ENCODE assay signal across 9 cellular contexts in genomic region chr2:143937563-143938346, GRCh38.
DNase-seq lines count a peak whose midpoint lies in the region; ATAC-seq and TF ChIP-seq lines count a peak whose summit lies in the region.
"Had no signal": no experiment of that assay in that cellular context is flagged by ENCODE, and none has a peak within 500 bp of the region (broad histone marks: within the 10 kb centered on the region; RNA-seq: fewer than 3 reads in every experiment).

No MANE protein-coding gene starts in this region.

- peak; percentile 12 for ATAC-seq in GM19372 (IDR thresholded peaks at IDR 0.05; ENCODE audit: low read depth, unreplicated experiment)

- 21% methylated on average over 7 of the region's 20 CpGs for WGBS in mesenchymal stem cell

- DNase-seq in AG08396 (ENCODE audit: low spot score) (peak; percentile 14), NB4 (ENCODE audit: low read depth) (no peak), chondrocyte (ENCODE audit: low spot score) (no peak), mesenchymal stem cell (peak; percentile 11), vagina (ENCODE audit: extremely low spot score in 2 of 2) (no peak), GM10248 (ENCODE audit: extremely low spot score) (no peak), T-helper 1 cell (no peak)

- POLR2A ChIA-PET in GM10248 (lab: Yijun Ruan, JAX) = no interaction called here

- H2AFZ ChIP-seq in mesenchymal stem cell (ENCODE audit: low read depth, low read length) = peak overlapping the region; percentile 84

- H3K14ac ChIP-seq in mesenchymal stem cell (ENCODE audit: low read length in 2 of 2) = no peak overlapping the region

- H3K4ac ChIP-seq in mesenchymal stem cell (ENCODE audit: low read depth in 1 of 2, low read length in 2 of 2) = peak overlapping the region in 1 of 2 experiments; percentile 24

- H3K27me3 Mint-ChIP-seq in chondrocyte (ENCODE audit: low read depth) = no peaks in the 10 kb centered on the region

- peak overlapping the region; percentile 99 for H3K4me2 ChIP-seq in mesenchymal stem cell (ENCODE audit: low read length, poor library complexity, severe bottlenecking)

- no peak overlapping the region for H2BK15ac ChIP-seq in mesenchymal stem cell (ENCODE audit: low read depth, poor library complexity, severe bottlenecking)

- H3K23ac ChIP-seq in mesenchymal stem cell (ENCODE audit: low read length in 2 of 2) = peak overlapping the region in 1 of 2 experiments; percentile 99

- peak overlapping the region; percentile 69 for H3K9ac ChIP-seq in mesenchymal stem cell (ENCODE audit: low read length)

- CTCF ChIA-PET in GM10248 (lab: Yijun Ruan, JAX) = interaction anchor here (1.7 to 2.5 kb wide), 2 partner anchors 11 kb away, joined by 3 to 14 read pairs; no protein-coding TSS in a partner anchor

- no peak overlapping the region for H2BK5ac ChIP-seq in mesenchymal stem cell (ENCODE audit: low read depth, low read length, poor library complexity, severe bottlenecking)

- no peak overlapping the region for H3K27ac Mint-ChIP-seq in chondrocyte (ENCODE audit: unreplicated experiment)

- no peak overlapping the region for H2BK120ac ChIP-seq in mesenchymal stem cell (ENCODE audit: low read depth, low read length)

- H3K4me1 ChIP-seq in mesenchymal stem cell (ENCODE audit: control insufficient read depth, insufficient read depth, low read depth, low read length) (peaks cover 8% of the 10 kb centered on the region), vagina (peaks cover 19% of the 10 kb centered on the region)

- H2BK12ac ChIP-seq in mesenchymal stem cell (ENCODE audit: low read length in 2 of 2) = peak overlapping the region; percentile 38 to 47

- no peak for TF ChIP-seq CTCF in NB4 (IDR thresholded peaks at IDR 0.05; ENCODE audit: low read depth, low read length)
- TF ChIP-seq CTCF in chondrocyte (IDR thresholded peaks at IDR 0.05) = no peak
- TF ChIP-seq CTCF in vagina (IDR thresholded peaks at IDR 0.05) = no peak
- no peak for TF ChIP-seq CTCF in GM10248 (IDR thresholded peaks at IDR 0.05; ENCODE audit: control extremely low read depth, extremely low read depth, low read depth, missing control alignments)

- H3K9me3 ChIP-seq in mesenchymal stem cell (ENCODE audit: control insufficient read depth, low read length) (no peaks in the 10 kb centered on the region), vagina (no peaks in the 10 kb centered on the region)

- H2AK5ac ChIP-seq in mesenchymal stem cell (ENCODE audit: low read length, severe bottlenecking) = no peak overlapping the region

- H3K27me3 ChIP-seq in mesenchymal stem cell (ENCODE audit: control insufficient read depth in 1 of 2, insufficient read depth in 1 of 2, low read length in 2 of 2) = peaks cover 0 to 5% of the 10 kb centered on the region in 2 experiments
- no peaks in the 10 kb centered on the region for H3K27me3 ChIP-seq in vagina

- no peak overlapping the region for H3K27ac ChIP-seq in mesenchymal stem cell (ENCODE audit: low read length, poor library complexity, severe bottlenecking)
- peak overlapping the region; percentile 90 for H3K27ac ChIP-seq in vagina
- H3K27ac ChIP-seq: epithelial cell of prostate had no signal

- H4K8ac ChIP-seq in mesenchymal stem cell (ENCODE audit: low read length) = peak overlapping the region; percentile 87

- H3K36me3 ChIP-seq in mesenchymal stem cell (ENCODE audit: control insufficient read depth in 1 of 2, insufficient read depth in 2 of 2, low read depth in 1 of 2, low read length in 2 of 2) = no peaks in the 10 kb centered on the region
- H3K36me3 ChIP-seq in vagina = no peaks in the 10 kb centered on the region

- no peaks in the 10 kb centered on the region for H3K9me3 Mint-ChIP-seq in chondrocyte (ENCODE audit: low read depth)

- H3K4me3 Mint-ChIP-seq in chondrocyte (ENCODE audit: unreplicated experiment) = peak overlapping the region; percentile 65

- peak overlapping the region; percentile 44 for H3K4me3 ChIP-seq in NB4 (ENCODE audit: low read depth, low read length)
- H3K4me3 ChIP-seq in mesenchymal stem cell (ENCODE audit: insufficient read depth in 1 of 2, low read depth in 1 of 2, low read length in 2 of 2) = peak overlapping the region; percentile 82 to 85
- peak overlapping the region; percentile 51 to 66 for H3K4me3 ChIP-seq in vagina

- peaks cover 2% of the 10 kb centered on the region for H3K36me3 Mint-ChIP-seq in chondrocyte (ENCODE audit: low read depth)

- H4K91ac ChIP-seq in mesenchymal stem cell (ENCODE audit: low read length) = no peak overlapping the region

- H3K4me1 Mint-ChIP-seq in chondrocyte (ENCODE audit: low read depth) = peaks cover 18% of the 10 kb centered on the region

- H3K79me1 ChIP-seq in mesenchymal stem cell (replicated peaks; ENCODE audit: low read length, poor library complexity, severe bottlenecking) = no peaks in the 10 kb centered on the region

- H3K18ac ChIP-seq in mesenchymal stem cell (ENCODE audit: low read depth in 1 of 2, low read length in 2 of 2) = no peak overlapping the region

- TF ChIP-seq POLR2A in NB4 (IDR thresholded peaks at IDR 0.05; ENCODE audit: extremely low read depth, insufficient read length) (no peak), vagina (IDR thresholded peaks at IDR 0.05) (no peak)

- intact Hi-C loops in vagina (cut with DNase I) = loop anchor here (5.0 kb wide), 2 partner anchors 500 to 580 kb away; no protein-coding TSS in a partner anchor

Comparison
In these comparisons a context has a peak if more than half of its experiments do, and no peak if none do; other contexts are left out.
1. DNase-seq: peak in AG08396 (single experiment) and mesenchymal stem cell (single experiment); none in NB4 (single experiment), chondrocyte (single experiment), vagina (0 of 2), GM10248 (single experiment) and T-helper 1 cell (0 of 5).
2. Peak in every context shown above with its lines, with median percentiles within 50 percentile points of each other: H3K4me3 ChIP-seq.